In genomic region chr21:6073993-6074705, GRCh38 we compare ENCODE assay signal across 7 cellular contexts.
DNase-seq lines count a peak whose midpoint lies in the region; ATAC-seq, FAIRE-seq and TF ChIP-seq lines count a peak whose summit lies in the region.
"Not testable (repeated sequence)": the region's sequence is repeated elsewhere in the genome, so short reads cannot be mapped to it uniquely, and the experiment has no call there.

No MANE protein-coding gene starts in this region.

- H2BK15ac ChIP-seq in IMR-90 (ENCODE audit: low read depth, low read length), result not testable (repeated sequence)

- not testable (repeated sequence) for TF ChIP-seq CTCF in IMR-90 (conservative IDR thresholded peaks at IDR 0.05; ENCODE audit: low read depth, low read length); body of pancreas (IDR thresholded peaks at IDR 0.05); lower lobe of right lung (IDR thresholded peaks at IDR 0.05); pancreas (IDR thresholded peaks at IDR 0.05); gastrocnemius medialis (IDR thresholded peaks at IDR 0.05 in 4 of 5, conservative IDR thresholded peaks at IDR 0.05 in 1 of 5)

- in situ Hi-C loops in IMR-90 (cut with MboI; ENCODE audit: low sequenced_read_pairs); gastrocnemius medialis (cut with MboI; ENCODE audit: low sequenced_read_pairs in 4 of 4): not testable (repeated sequence)

- not testable (repeated sequence) for H3K14ac ChIP-seq in IMR-90 (replicated peaks; ENCODE audit: low read depth, low read length)

- H3K56ac ChIP-seq in IMR-90 (ENCODE audit: extremely low read depth, insufficient read depth, low read length), result not testable (repeated sequence)

- CTCF ChIA-PET in IMR-90 (lab: Yijun Ruan, JAX), result not testable (repeated sequence)

- not testable (repeated sequence) for H2AFZ ChIP-seq in IMR-90 (replicated peaks; ENCODE audit: low read length, poor library complexity)

- FAIRE-seq in pancreas (lab: Jason Lieb, UNC), result not testable (repeated sequence)

- not testable (repeated sequence) for H3K9me1 ChIP-seq in IMR-90 (ENCODE audit: insufficient read depth, low read length)

- not testable (repeated sequence) for H2AK9ac ChIP-seq in IMR-90 (replicated peaks; ENCODE audit: low read depth, low read length, poor library complexity)

- not testable (repeated sequence) for H3K23ac ChIP-seq in IMR-90 (ENCODE audit: low read depth, low read length)

- H4K91ac ChIP-seq in IMR-90 (ENCODE audit: insufficient read depth, low read depth, low read length), result not testable (repeated sequence)

- H2BK20ac ChIP-seq in IMR-90 (ENCODE audit: low read depth, low read length), result not testable (repeated sequence)

- not testable (repeated sequence) for H3K27me3 ChIP-seq in IMR-90 (ENCODE audit: control insufficient read depth, insufficient read depth, low read length); body of pancreas; lower lobe of right lung (ENCODE audit: low read depth); pancreas; gastrocnemius medialis

- not testable (repeated sequence) for H3K79me1 ChIP-seq in IMR-90 (ENCODE audit: low read depth in 1 of 2, low read length in 2 of 2)

- 0 out of 2 replicates have a peak, but pooled peaks have one; percentile 27 for ATAC-seq in IMR-90 (ENCODE audit: low read depth)
- peak; percentile 81 for ATAC-seq in body of pancreas
- ATAC-seq in left cardiac atrium, result peak; percentile 63 to 76
- peak; percentile 74 for ATAC-seq in left lobe of liver
- peak; percentile 22 to 71 for ATAC-seq in lower lobe of right lung
- peak; percentile 78 to 87 (median 83) for ATAC-seq in pancreas
- ATAC-seq in gastrocnemius medialis, result peak; percentile 64 to 79

- no CpG with 5 or more reads among the region's 19 CpGs for WGBS in IMR-90 (ENCODE audit: extremely low coverage in 2 of 2, insufficient read length in 1 of 2), 2 experiments
- no CpG with 5 or more reads among the region's 19 CpGs for WGBS in body of pancreas, 2 donors
- WGBS in pancreas, 2 donors, result no CpG with 5 or more reads among the region's 19 CpGs

- not testable (repeated sequence) for H3K9me3 ChIP-seq in IMR-90 (ENCODE audit: control insufficient read depth, insufficient read depth, low read length); body of pancreas; lower lobe of right lung; pancreas; gastrocnemius medialis

- H4K8ac ChIP-seq in IMR-90 (ENCODE audit: low read depth in 2 of 2, low read length in 2 of 2), result not testable (repeated sequence)

- dilution Hi-C loops in IMR-90 (cut with HindIII; ENCODE audit: low sequenced_read_pairs, unreplicated experiment), result not testable (repeated sequence)

- not testable (repeated sequence) for H3K18ac ChIP-seq in IMR-90 (ENCODE audit: low read depth, low read length)

- not testable (repeated sequence) for H4K5ac ChIP-seq in IMR-90 (ENCODE audit: low read depth, low read length)

- not testable (repeated sequence) for H2BK120ac ChIP-seq in IMR-90 (ENCODE audit: low read depth, low read length)

- H3K4ac ChIP-seq in IMR-90 (ENCODE audit: low read depth, low read length), result not testable (repeated sequence)

- H4K20me1 ChIP-seq in IMR-90 (ENCODE audit: insufficient read depth, low read length), result not testable (repeated sequence)

- not testable (repeated sequence) for H3K4me1 ChIP-seq in IMR-90 (ENCODE audit: control insufficient read depth, insufficient read depth, low read length); body of pancreas; lower lobe of right lung; pancreas; gastrocnemius medialis

- H2AK5ac ChIP-seq in IMR-90 (ENCODE audit: low read depth, low read length), result not testable (repeated sequence)

- not testable (repeated sequence) for H3K36me3 ChIP-seq in IMR-90 (ENCODE audit: control insufficient read depth, insufficient read depth, low read length); body of pancreas (replicated peaks in 1 of 2; ENCODE audit: insufficient read depth in 1 of 2, low read depth in 2 of 2); lower lobe of right lung; pancreas; gastrocnemius medialis

- not testable (repeated sequence) for H3K4me2 ChIP-seq in IMR-90 (ENCODE audit: low read depth, low read length)

- not testable (repeated sequence) for H3K4me3 ChIP-seq in IMR-90 (ENCODE audit: insufficient read depth, low read depth, low read length); body of pancreas; lower lobe of right lung; pancreas; gastrocnemius medialis

- not testable (repeated sequence) for TF ChIP-seq RAD21 in IMR-90 (IDR thresholded peaks at IDR 0.05; ENCODE audit: low read length)

- intact Hi-C loops in IMR-90 (cut with micrococcal nuclease); body of pancreas (cut with DNase I); left cardiac atrium (cut with DNase I); lower lobe of right lung (cut with DNase I); pancreas (cut with DNase I); gastrocnemius medialis (cut with DNase I; ENCODE audit: low total_unique reads): not testable (repeated sequence)

- POLR2A ChIA-PET in IMR-90 (lab: Charles Lee; ENCODE audit: unreplicated experiment), result not testable (repeated sequence)

- not testable (repeated sequence) for TF ChIP-seq POLR2A in IMR-90 (IDR thresholded peaks at IDR 0.05; ENCODE audit: low read depth, low read length); body of pancreas (IDR thresholded peaks at IDR 0.05); gastrocnemius medialis (IDR thresholded peaks at IDR 0.05)

- not testable (repeated sequence) for H2BK5ac ChIP-seq in IMR-90 (ENCODE audit: low read depth, low read length, poor library complexity, severe bottlenecking)

- DNase-seq in IMR-90; body of pancreas; left cardiac atrium; left lobe of liver (ENCODE audit: low spot score); lower lobe of right lung; pancreas; gastrocnemius medialis: not testable (repeated sequence)

- BruUV-seq in IMR-90 (replicated peaks; lab: Mats Ljungman, UMichigan), result not testable (repeated sequence)

- not testable (repeated sequence) for H3K27ac ChIP-seq in IMR-90 (ENCODE audit: insufficient read depth, low read length); body of pancreas; lower lobe of right lung; pancreas; gastrocnemius medialis

- not testable (repeated sequence) for H3K9ac ChIP-seq in IMR-90 (ENCODE audit: low read depth, low read length)

Comparison
In these comparisons a context has a peak if more than half of its experiments do, and no peak if none do; other contexts are left out.
1. ATAC-seq: peak in every context shown above with its lines; median percentile 83 in pancreas; 81 in body of pancreas; 74 in left lobe of liver; 72 in gastrocnemius medialis; 70 in left cardiac atrium; 46 in lower lobe of right lung; 27 in IMR-90.